In genomic region chr11:106098893-106099553, GRCh38 we compare ENCODE assay signal across 25 cellular contexts. TPM values are rescaled to one million over a fixed set of nuclear protein-coding genes. Genes with fewer than 3 reads are reported as not detected.
A peak's percentile ranks its signal among the peaks of the same experiment; 100 is the strongest.
DNase-seq lines count a peak whose midpoint lies in the region; ATAC-seq, FAIRE-seq and TF ChIP-seq lines count a peak whose summit lies in the region.
"Had no signal": no experiment of that assay in that cellular context is flagged by ENCODE, and none has a peak within 500 bp of the region (broad histone marks: within the 10 kb centered on the region; RNA-seq: fewer than 3 reads in every experiment).

No MANE protein-coding gene starts in this region.

- H3K4me3 Mint-ChIP-seq in nephron progenitor cell = no peak overlapping the region
- H3K4me3 Mint-ChIP-seq: B cell; CD4-positive, alpha-beta T cell; CD8-positive, alpha-beta T cell had no signal

- BruUV-seq in HepG2 (replicated peaks; lab: Mats Ljungman, UMichigan) = no TSS peak

- H3K4me2 ChIP-seq in HepG2 (ENCODE audit: low read depth, low read length) = no peak overlapping the region
- H3K4me2 ChIP-seq: A549; BLaER1 treated with 17β-estradiol and CSF1 and Interleukin-3, amounts not matched to agents 10 nM and 100 nM had no signal

- DNase-seq in HepG2 (ENCODE audit: low spot score) = peak; percentile 8
- DNase-seq in right lobe of liver = no peak
- DNase-seq in left colon = no peak
- DNase-seq in nephron progenitor cell = no peak
- DNase-seq in T-helper 1 cell = no peak
- DNase-seq: AML-193; Caco-2; Calu3; CD4-positive, alpha-beta T cell; CD8-positive, alpha-beta T cell; DMS 273 treated with DMSO at 0.1 percent for 48 hours; DMS153; DMS53; DMS79; DND-41; EL; GDM1 had no signal

- TF ChIP-seq EP300 in HepG2 (IDR thresholded peaks at IDR 0.05; ENCODE audit: low read depth in 2 of 2, low read length in 2 of 2) (no peak), HepG2 (CRISPR knock-in tag; IDR thresholded peaks at IDR 0.05; ENCODE audit: borderline replicate concordance) (no peak)

- TF ChIP-seq CTCF in HepG2 (CRISPR knock-in tag; IDR thresholded peaks at IDR 0.05) (no peak), right lobe of liver (IDR thresholded peaks at IDR 0.05) (no peak), nephron progenitor cell (IDR thresholded peaks at IDR 0.05) (no peak)

- H3K4me1 Mint-ChIP-seq in nephron progenitor cell = no peaks in the 10 kb centered on the region
- H3K4me1 Mint-ChIP-seq: B cell had no signal

- H3K9me3 ChIP-seq in HepG2 (ENCODE audit: low read length) (no peaks in the 10 kb centered on the region), right lobe of liver (no peaks in the 10 kb centered on the region)
- H3K9me3 ChIP-seq: A549; BLaER1 treated with 17β-estradiol and CSF1 and Interleukin-3, amounts not matched to agents 10 nM and 100 nM; Caco-2 had no signal

- H3K36me3 ChIP-seq in HepG2 (replicated peaks in 1 of 2; ENCODE audit: control insufficient read depth in 1 of 2, insufficient read depth in 2 of 2, low read length in 2 of 2) (peaks cover 12 to 36% of the 10 kb centered on the region in 2 experiments), right lobe of liver (peaks cover 0 to 40% (median 13%) of the 10 kb centered on the region in 4 donors)

- H3K9ac ChIP-seq in HepG2 (ENCODE audit: insufficient read depth, low read depth, low read length) = no peak overlapping the region
- H3K9ac ChIP-seq: BLaER1 treated with 17β-estradiol and CSF1 and Interleukin-3, amounts not matched to agents 10 nM and 100 nM had no signal

- POLR2A ChIA-PET in HepG2 (lab: Yijun Ruan, JAX) = interaction anchor here (0.7 kb wide), 1 partner anchor 22 kb away, joined by 3 read pairs; the partner anchor contains the start of genes AASDHPPT and KBTBD3

- H3K27ac Mint-ChIP-seq in nephron progenitor cell = peak overlapping the region; percentile 23
- H3K27ac Mint-ChIP-seq: B cell; CD4-positive, alpha-beta T cell; CD8-positive, alpha-beta T cell had no signal

- no peak overlapping the region for H2AFZ ChIP-seq in HepG2 (ENCODE audit: low read length)

- no peaks in the 10 kb centered on the region for H3K79me2 ChIP-seq in HepG2 (ENCODE audit: insufficient read depth, low read length)

- peaks cover 51% of the 10 kb centered on the region for H3K36me3 Mint-ChIP-seq in nephron progenitor cell (ENCODE audit: low read depth)

- WGBS in HepG2 (ENCODE audit: low lambda C conversion rate) = 97% methylated on average over 1 of the region's 1 CpG
- WGBS in right lobe of liver (ENCODE audit: insufficient coverage, low coverage, low lambda C conversion rate, missing lambda C conversion rate) = 100% methylated on average over 1 of the region's 1 CpG

- H3K4me1 ChIP-seq in HepG2 (ENCODE audit: insufficient read depth, low read length) (peaks cover 9% of the 10 kb centered on the region; the same call in 1 of the 2 replicates), right lobe of liver (no peaks in the 10 kb centered on the region)
- H3K4me1 ChIP-seq: A549; BLaER1 treated with 17β-estradiol and CSF1 and Interleukin-3, amounts not matched to agents 10 nM and 100 nM had no signal

- TF ChIP-seq RAD21 in HepG2 (CRISPR knock-in tag; IDR thresholded peaks at IDR 0.05) = no peak

- H3K27ac ChIP-seq in HepG2 (ENCODE audit: extremely low read length, insufficient read depth, low read length) (no peak overlapping the region), right lobe of liver (no peak overlapping the region)
- H3K27ac ChIP-seq: 22Rv1; A549; BLaER1 treated with 17β-estradiol and CSF1 and Interleukin-3, amounts not matched to agents 10 nM and 100 nM; C4-2B had no signal

- in situ Hi-C loops in HepG2 (cut with HindIII; ENCODE audit: extremely low pct_ligation_motif_present, low pct_unique_long_range_greater_than_20kb) = no loop called here

- H3K9me3 Mint-ChIP-seq in nephron progenitor cell = no peaks in the 10 kb centered on the region
- H3K9me3 Mint-ChIP-seq: CD4-positive, alpha-beta T cell; CD8-positive, alpha-beta T cell had no signal

- TF ChIP-seq POLR2A in HepG2 (IDR thresholded peaks at IDR 0.05; ENCODE audit: insufficient read depth in 1 of 2, low read depth in 2 of 2, low read length in 2 of 2) (no peak), right lobe of liver (IDR thresholded peaks at IDR 0.05) (no peak)

- intact Hi-C loops in HepG2 (cut with micrococcal nuclease; ENCODE audit: unreplicated experiment) = no loop called here
- intact Hi-C loops in right lobe of liver (cut with DNase I) = no loop called here
- intact Hi-C loops in left colon (cut with DNase I, micrococcal nuclease) = no loop called here

- H3K27me3 ChIP-seq in HepG2 (ENCODE audit: control insufficient read depth in 1 of 2, insufficient read depth in 2 of 2, low read length in 2 of 2) (no peaks in the 10 kb centered on the region), right lobe of liver (no peaks in the 10 kb centered on the region)
- H3K27me3 ChIP-seq: BLaER1 treated with 17β-estradiol and CSF1 and Interleukin-3, amounts not matched to agents 10 nM and 100 nM had no signal

- H3K4me3 ChIP-seq in HepG2 (replicated peaks in 1 of 3; ENCODE audit: insufficient read depth in 1 of 3, low read depth in 2 of 3, low read length in 3 of 3) = no peak overlapping the region
- H3K4me3 ChIP-seq in right lobe of liver = no peak overlapping the region
- H3K4me3 ChIP-seq: A549; BLaER1 treated with 17β-estradiol and CSF1 and Interleukin-3, amounts not matched to agents 10 nM and 100 nM; GM12878 had no signal

- CTCF ChIA-PET in HepG2 (lab: Yijun Ruan, JAX; ENCODE audit: low intra/inter-chr PET ratio, low total read pairs) = no interaction called here

- no peaks in the 10 kb centered on the region for H4K20me1 ChIP-seq in HepG2 (ENCODE audit: insufficient read depth, low read length)

- peaks cover 3% of the 10 kb centered on the region for H3K27me3 Mint-ChIP-seq in nephron progenitor cell (ENCODE audit: low read depth, poor library complexity)
- H3K27me3 Mint-ChIP-seq: B cell; CD4-positive, alpha-beta T cell had no signal

- ATAC-seq in HepG2 (peak; percentile 65; the same call in 2 of the 3 replicates), right lobe of liver (no peak), left colon (peak; percentile 61), HG02840 (IDR thresholded peaks at IDR 0.05; ENCODE audit: low FRiP score, unreplicated experiment) (no peak)
- ATAC-seq: A549; CD8-positive, alpha-beta T cell; GM12878 had no signal

- no peak for FAIRE-seq in HepG2 (lab: Jason Lieb, UNC)
- FAIRE-seq: A549, GM12878, GM19239 had no signal

RNA-seq across cellular contexts. Expression of gene AASDHPPT, which starts 21.6 kb away (rescaled TPM):
- total RNA-seq in HepG2 (2016; rRNA removed; fragmentation: Illumina TruSeq; extraction: Trizol) = 43.7 and 80.2 TPM in 2 replicates
- 3.1 and 3.5 TPM in 2 replicates for total RNA-seq in HepG2 (2016; cell fraction: cytosol; rRNA removed; fragmentation: Illumina TruSeq; extraction: Trizol; ENCODE audit: low read depth)
- total RNA-seq in HepG2 (2016; cell fraction: insoluble cytoplasmic fraction; rRNA removed; fragmentation: Illumina TruSeq; extraction: Trizol) = 46.3 and 90.6 TPM in 2 replicates
- 13.5 and 15.0 TPM in 2 replicates for total RNA-seq in HepG2 (2016; cell fraction: membrane; rRNA removed; fragmentation: Illumina TruSeq; extraction: Trizol)
- total RNA-seq in HepG2 (2016; cell fraction: nucleus; rRNA removed; fragmentation: Illumina TruSeq; extraction: Trizol) = 26.3 and 30.1 TPM in 2 replicates
- 17.2 and 20.2 TPM in 2 replicates for polyA plus RNA-seq in HepG2 (2011; rRNA removed)
- polyA plus RNA-seq in HepG2 (2011; cell fraction: cytosol; rRNA removed) = 11.5 and 14.9 TPM in 2 replicates
- polyA plus RNA-seq in HepG2 (2011; cell fraction: nucleus; rRNA removed) = 5.5 and 8.0 TPM in 2 replicates
- 20.8 and 29.1 TPM in 2 replicates for polyA plus RNA-seq in HepG2 (2012)
- polyA plus RNA-seq in HepG2 (2016; cell fraction: cytosol; fragmentation: Illumina TruSeq; extraction: Trizol; ENCODE audit: low read depth) = 2.0 and 2.9 TPM in 2 replicates
- polyA plus RNA-seq in HepG2 (2016; cell fraction: insoluble cytoplasmic fraction; fragmentation: Illumina TruSeq; extraction: Trizol; ENCODE audit: low read depth) = 71.2 and 77.4 TPM in 2 replicates
- polyA plus RNA-seq in HepG2 (2016; cell fraction: membrane; fragmentation: Illumina TruSeq; extraction: Trizol; ENCODE audit: low read depth) = 6.2 and 7.0 TPM in 2 replicates
- polyA plus RNA-seq in HepG2 (2016; cell fraction: nucleus; fragmentation: Illumina TruSeq; extraction: Trizol; ENCODE audit: insufficient read depth, low read depth) = 28.1 and 28.7 TPM in 2 replicates
- 18.1 and 47.8 TPM in 2 replicates for polyA minus RNA-seq in HepG2 (2011; rRNA and poly(A)+ RNA removed; ENCODE audit: low replicate concordance)
- 24.5 and 26.0 TPM in 2 replicates for polyA minus RNA-seq in HepG2 (2011; cell fraction: cytosol; rRNA and poly(A)+ RNA removed)
- polyA minus RNA-seq in HepG2 (2011; cell fraction: nucleus; rRNA and poly(A)+ RNA removed) = 31.3 and 31.5 TPM in 2 replicates
- total RNA-seq in right lobe of liver = 10 to 100 TPM; 15.4 to 30.5 (median 23.0) TPM
- total RNA-seq in left colon = 10 to 100 TPM; 15.8 to 17.6 TPM

RNA-seq across cellular contexts. Expression of gene KBTBD3, which starts 21.9 kb away (rescaled TPM):
- 1.7 and 1.8 TPM in 2 replicates for total RNA-seq in HepG2 (2016; rRNA removed; fragmentation: Illumina TruSeq; extraction: Trizol)
- 0.20 and 1.8 TPM in 2 replicates for total RNA-seq in HepG2 (2016; cell fraction: cytosol; rRNA removed; fragmentation: Illumina TruSeq; extraction: Trizol; ENCODE audit: low read depth)
- total RNA-seq in HepG2 (2016; cell fraction: insoluble cytoplasmic fraction; rRNA removed; fragmentation: Illumina TruSeq; extraction: Trizol) = 2.7 and 4.4 TPM in 2 replicates
- total RNA-seq in HepG2 (2016; cell fraction: membrane; rRNA removed; fragmentation: Illumina TruSeq; extraction: Trizol) = 2.0 and 2.1 TPM in 2 replicates
- total RNA-seq in HepG2 (2016; cell fraction: nucleus; rRNA removed; fragmentation: Illumina TruSeq; extraction: Trizol) = 3.1 and 4.8 TPM in 2 replicates
- 5.9 and 7.4 TPM in 2 replicates for polyA plus RNA-seq in HepG2 (2011; rRNA removed)
- 1.1 and 1.7 TPM in 2 replicates for polyA plus RNA-seq in HepG2 (2011; cell fraction: cytosol; rRNA removed)
- polyA plus RNA-seq in HepG2 (2011; cell fraction: nucleus; rRNA removed) = 0.92 and 2.1 TPM in 2 replicates
- 2.2 and 3.0 TPM in 2 replicates for polyA plus RNA-seq in HepG2 (2012)
- 1.2 and 1.6 TPM in 2 replicates for polyA plus RNA-seq in HepG2 (2016; cell fraction: cytosol; fragmentation: Illumina TruSeq; extraction: Trizol; ENCODE audit: low read depth)
- 3.0 and 4.3 TPM in 2 replicates for polyA plus RNA-seq in HepG2 (2016; cell fraction: insoluble cytoplasmic fraction; fragmentation: Illumina TruSeq; extraction: Trizol; ENCODE audit: low read depth)
- polyA plus RNA-seq in HepG2 (2016; cell fraction: membrane; fragmentation: Illumina TruSeq; extraction: Trizol; ENCODE audit: low read depth) = 1.4 and 2.3 TPM in 2 replicates
- polyA plus RNA-seq in HepG2 (2016; cell fraction: nucleus; fragmentation: Illumina TruSeq; extraction: Trizol; ENCODE audit: insufficient read depth, low read depth) = 1.8 and 3.8 TPM in 2 replicates
- polyA minus RNA-seq in HepG2 (2011; rRNA and poly(A)+ RNA removed; ENCODE audit: low replicate concordance) = 2.0 and 3.6 TPM in 2 replicates
- polyA minus RNA-seq in HepG2 (2011; cell fraction: cytosol; rRNA and poly(A)+ RNA removed) = 0.44 and 1.3 TPM in 2 replicates
- polyA minus RNA-seq in HepG2 (2011; cell fraction: nucleus; rRNA and poly(A)+ RNA removed) = 16.2 and 17.7 TPM in 2 replicates
- 1 to 10 TPM; 1.9 to 5.0 (median 2.6) TPM for total RNA-seq in right lobe of liver
- total RNA-seq in left colon = 1 to 10 TPM; 5.5 to 6.5 TPM

Comparison
In these comparisons a context has a peak if more than half of its experiments do, and no peak if none do; other contexts are left out.
1. ATAC-seq: peak in HepG2 (single experiment) and left colon (single experiment); none in right lobe of liver (0 of 4) and HG02840 (single experiment).